8 cellular contexts compared by ENCODE assay signal in the genomic region with DNA sequence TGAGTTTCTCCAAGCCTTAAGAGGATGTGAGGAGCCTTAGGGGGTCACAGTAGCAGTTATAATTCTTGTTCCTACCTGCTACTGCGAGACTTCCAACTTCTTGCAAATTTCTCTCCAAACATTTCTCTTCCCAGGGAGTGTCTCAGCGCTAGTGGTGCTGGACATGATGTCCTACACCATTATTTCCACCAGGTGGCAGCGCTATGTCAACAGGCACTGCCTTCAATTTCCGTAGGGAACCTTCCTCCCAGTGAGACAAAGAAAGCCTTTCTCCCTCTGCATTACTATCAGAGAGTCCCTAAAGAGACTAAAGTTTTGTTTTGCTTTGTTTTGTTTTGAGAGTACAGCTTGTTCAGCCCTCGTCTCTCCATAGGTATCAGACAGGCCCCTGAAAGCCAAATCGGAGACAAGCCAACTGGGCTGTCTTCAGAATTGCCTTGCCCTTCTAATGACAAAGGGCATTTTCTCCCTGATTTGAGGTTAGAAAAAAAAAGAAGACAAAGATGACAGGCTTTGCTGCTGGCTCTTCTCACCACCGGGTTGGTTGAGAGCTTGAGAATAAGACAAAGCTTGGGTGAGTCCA. TPM values are rescaled to one million over a fixed set of nuclear protein-coding genes. Genes with fewer than 3 reads are reported as not detected.
DNase-seq lines count a peak whose midpoint lies in the region; ATAC-seq and TF ChIP-seq lines count a peak whose summit lies in the region.

No MANE protein-coding gene starts in this region.

- peak; percentile 7 for DNase-seq in activated T-cell treated with anti-CD3 and anti-CD28 coated beads for 1 hour (ENCODE audit: low read depth)
- no peak for DNase-seq in activated T-cell treated with anti-CD3 and anti-CD28 coated beads for 4 hours
- peak; percentile 61 for DNase-seq in HPDE6-E6E7 (ENCODE audit: extremely low spot score)
- DNase-seq in NCI-H82 (lab: John Stamatoyannopoulos, UW): peak; percentile 83
- peak; percentile 28 to 43 for DNase-seq in activated T-cell treated with anti-CD3 and anti-CD28 coated beads, Interleukin-2, amount 50 U/mL, for 72 hours
- peak; percentile 68 for DNase-seq in fibroblast of villous mesenchyme (ENCODE audit: low read depth)

- no peak for TF ChIP-seq POLR2A in GM18505 (IDR thresholded peaks at IDR 0.05; ENCODE audit: borderline replicate concordance, extremely low read depth, insufficient read depth, insufficient read length)

- no peak overlapping the region for H3K4me3 Mint-ChIP-seq in activated T-cell treated with anti-CD3 and anti-CD28 coated beads, Interleukin-2, amount 50 U/mL, for 72 hours

- peak in 1 of 2 donors; percentile 35 for ATAC-seq in activated T-cell treated with anti-CD3 and anti-CD28 coated beads, Interleukin-2, amount 50 U/mL, for 72 hours (replicated peaks in 1 of 2)
- no peak for ATAC-seq in GM18505 (IDR thresholded peaks at IDR 0.05; ENCODE audit: unreplicated experiment)

- TF ChIP-seq CTCF in fibroblast of villous mesenchyme (IDR thresholded peaks at IDR 0.05; ENCODE audit: insufficient read depth, low read depth, low read length): peak; percentile 87

- H3K4me1 Mint-ChIP-seq in activated T-cell treated with anti-CD3 and anti-CD28 coated beads, Interleukin-2, amount 50 U/mL, for 72 hours (ENCODE audit: low read depth): peaks cover 10% of the 10 kb centered on the region

- peaks cover 25% of the 10 kb centered on the region for H3K4me1 ChIP-seq in neuron (ENCODE audit: insufficient read depth, low read length)

- no peaks in the 10 kb centered on the region for H3K27me3 ChIP-seq in neuron (ENCODE audit: insufficient read depth, low read length)

- no peaks in the 10 kb centered on the region for H3K36me3 ChIP-seq in neuron (ENCODE audit: insufficient read depth, low read length)

- H3K36me3 Mint-ChIP-seq in activated T-cell treated with anti-CD3 and anti-CD28 coated beads, Interleukin-2, amount 50 U/mL, for 72 hours (ENCODE audit: insufficient read depth in 2 of 2): peaks cover 0 to 2% of the 10 kb centered on the region in 2 donors

- no peak overlapping the region for H3K27ac Mint-ChIP-seq in activated T-cell treated with anti-CD3 and anti-CD28 coated beads, Interleukin-2, amount 50 U/mL, for 72 hours

- H2AFZ ChIP-seq in neuron (ENCODE audit: low read depth, low read length): peak overlapping the region; percentile 27

- no peak overlapping the region for H3K4me3 ChIP-seq in fibroblast of villous mesenchyme (ENCODE audit: low read depth, low read length)
- H3K4me3 ChIP-seq in neuron (ENCODE audit: low read length): no peak overlapping the region

- no peaks in the 10 kb centered on the region for H3K9me3 ChIP-seq in neuron (ENCODE audit: low read length)

- H3K27me3 Mint-ChIP-seq in activated T-cell treated with anti-CD3 and anti-CD28 coated beads, Interleukin-2, amount 50 U/mL, for 72 hours (ENCODE audit: low read depth): no peaks in the 10 kb centered on the region

- no peaks in the 10 kb centered on the region for H3K9me3 Mint-ChIP-seq in activated T-cell treated with anti-CD3 and anti-CD28 coated beads, Interleukin-2, amount 50 U/mL, for 72 hours

RNA-seq across cellular contexts. Expression of a gene that starts 44.2 kb away (rescaled TPM):
- 10 to 100 TPM; 65.7 to 84.4 TPM for total RNA-seq in activated T-cell treated with anti-CD3 and anti-CD28 coated beads, Interleukin-2, amount 50 U/mL, for 72 hours
- total RNA-seq in fibroblast of villous mesenchyme: 18.1 and 20.3 TPM in 2 replicates

RNA-seq across cellular contexts. Expression of a gene that starts 45.8 kb away (rescaled TPM):
- total RNA-seq in activated T-cell treated with anti-CD3 and anti-CD28 coated beads, Interleukin-2, amount 50 U/mL, for 72 hours: 100 to 1,000 TPM; 526 to 609 TPM
- 287 and 523 TPM in 2 replicates for total RNA-seq in fibroblast of villous mesenchyme
